7 cellular contexts compared by ENCODE assay signal in the genomic region with DNA sequence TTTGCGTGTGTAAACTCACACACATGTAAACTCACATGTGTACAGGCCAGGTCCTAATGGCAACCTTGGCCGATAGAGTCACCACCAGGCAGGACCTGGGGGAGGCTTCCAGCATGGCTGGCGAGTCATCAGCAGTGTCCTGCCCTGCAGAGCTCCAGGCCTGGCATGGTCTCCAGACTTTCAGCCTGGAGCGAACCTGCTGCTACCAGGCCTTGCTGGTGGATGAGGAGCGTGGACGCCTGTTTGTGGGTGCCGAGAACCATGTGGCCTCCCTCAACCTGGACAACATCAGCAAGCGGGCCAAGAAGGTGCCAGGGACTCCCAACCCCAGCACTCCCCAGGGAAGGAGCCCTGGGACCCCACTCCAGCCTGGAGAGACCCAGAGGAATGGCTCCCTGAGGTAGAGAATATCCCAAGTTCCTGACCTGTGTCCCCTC. TPM values are rescaled to one million over a fixed set of nuclear protein-coding genes. Genes with fewer than 3 reads are reported as not detected.
A peak's percentile ranks its signal among the peaks of the same experiment; 100 is the strongest.
DNase-seq lines count a peak whose midpoint lies in the region; FAIRE-seq and TF ChIP-seq lines count a peak whose summit lies in the region.
"Had no signal": no experiment of that assay in that cellular context is flagged by ENCODE, and none has a peak within 500 bp of the region (broad histone marks: within the 10 kb centered on the region; RNA-seq: fewer than 3 reads in every experiment).

No MANE protein-coding gene starts in this region.

- no peak for FAIRE-seq in GM12892 (lab: Jason Lieb, UNC)

- no peak for DNase-seq in NT2/D1 (ENCODE audit: low read depth, low spot score)
- peak; percentile 49 for DNase-seq in fibroblast of pulmonary artery (ENCODE audit: low read depth)
- no peak for DNase-seq in tibial artery
- DNase-seq in GM12892 (ENCODE audit: insufficient read length) = no peak
- DNase-seq in activated CD8-positive, alpha-beta memory T cell treated with anti-CD3 and anti-CD28 coated beads, Interleukin-2, amount 50 U/mL, for 4 hours = no peak
- no peak for DNase-seq in DMS153 (lab: John Stamatoyannopoulos, UW)
- DNase-seq: NCI-H524 treated with DMSO at 0.1 percent for 48 hours had no signal

- no peak for TF ChIP-seq CTCF in fibroblast of pulmonary artery (IDR thresholded peaks at IDR 0.05; ENCODE audit: low read length, missing control alignments)
- TF ChIP-seq CTCF in tibial artery (IDR thresholded peaks at IDR 0.05) = no peak

- H3K4me1 ChIP-seq in NT2/D1 (ENCODE audit: insufficient read depth, insufficient read length) (peaks cover 69% of the 10 kb centered on the region), tibial artery (peaks cover 4 to 83% (median 63%) of the 10 kb centered on the region in 4 donors)

- peak overlapping the region; percentile 87 for H3K9ac ChIP-seq in NT2/D1 (ENCODE audit: insufficient read length, low read depth)

- intact Hi-C loops in tibial artery (cut with DNase I; ENCODE audit: low total_unique reads) = loop anchor here (10.0 kb wide), 1 partner anchor 145 kb away; no protein-coding TSS in a partner anchor

- H3K36me3 ChIP-seq in NT2/D1 (ENCODE audit: insufficient read depth, insufficient read length, low read length) (peaks cover 38% of the 10 kb centered on the region), tibial artery (no peaks in the 10 kb centered on the region)

- no peaks in the 10 kb centered on the region for H3K27me3 ChIP-seq in NT2/D1 (ENCODE audit: insufficient read depth, insufficient read length)
- no peaks in the 10 kb centered on the region for H3K27me3 ChIP-seq in tibial artery

- no peaks in the 10 kb centered on the region for H3K9me3 ChIP-seq in NT2/D1 (ENCODE audit: insufficient read depth, low read length)
- H3K9me3 ChIP-seq in tibial artery = no peaks in the 10 kb centered on the region

- peak overlapping the region; percentile 84 to 98 for H3K27ac ChIP-seq in tibial artery

- no peak for TF ChIP-seq POLR2A in GM12892 (IDR thresholded peaks at IDR 0.05; ENCODE audit: low read depth, low read length)

- peak overlapping the region; percentile 48 for H3K4me3 ChIP-seq in NT2/D1 (ENCODE audit: insufficient read length, low read depth)
- H3K4me3 ChIP-seq in fibroblast of pulmonary artery (replicated peaks; ENCODE audit: low read depth, low read length) = no peak overlapping the region
- no peak overlapping the region for H3K4me3 ChIP-seq in tibial artery

RNA-seq across cellular contexts. Expression of gene SEMA3B, which starts 1.0 kb away (rescaled TPM):
- 0.30 TPM for polyA plus RNA-seq in GM12892 (2012; ENCODE audit: missing spikeins)

RNA-seq across cellular contexts. Expression of gene LSMEM2, which starts 8.9 kb away (rescaled TPM):
- 0.25 TPM for polyA plus RNA-seq in GM12892 (2012; ENCODE audit: missing spikeins)

RNA-seq across cellular contexts. Expression of gene IFRD2, which starts 22.2 kb away (rescaled TPM):
- polyA plus RNA-seq in GM12892 (2012; ENCODE audit: missing spikeins) = 40.2 TPM

RNA-seq across cellular contexts. Expression of gene HYAL3, which starts 29.2 kb away (rescaled TPM):
- polyA plus RNA-seq in GM12892 (2012; ENCODE audit: missing spikeins) = 1.2 TPM

RNA-seq across cellular contexts. Expression of gene NAA80, which starts 29.2 kb away (rescaled TPM):
- polyA plus RNA-seq in GM12892 (2012; ENCODE audit: missing spikeins) = 9.8 TPM
